ENCODE assay signal across 8 cellular contexts in the genomic region with DNA sequence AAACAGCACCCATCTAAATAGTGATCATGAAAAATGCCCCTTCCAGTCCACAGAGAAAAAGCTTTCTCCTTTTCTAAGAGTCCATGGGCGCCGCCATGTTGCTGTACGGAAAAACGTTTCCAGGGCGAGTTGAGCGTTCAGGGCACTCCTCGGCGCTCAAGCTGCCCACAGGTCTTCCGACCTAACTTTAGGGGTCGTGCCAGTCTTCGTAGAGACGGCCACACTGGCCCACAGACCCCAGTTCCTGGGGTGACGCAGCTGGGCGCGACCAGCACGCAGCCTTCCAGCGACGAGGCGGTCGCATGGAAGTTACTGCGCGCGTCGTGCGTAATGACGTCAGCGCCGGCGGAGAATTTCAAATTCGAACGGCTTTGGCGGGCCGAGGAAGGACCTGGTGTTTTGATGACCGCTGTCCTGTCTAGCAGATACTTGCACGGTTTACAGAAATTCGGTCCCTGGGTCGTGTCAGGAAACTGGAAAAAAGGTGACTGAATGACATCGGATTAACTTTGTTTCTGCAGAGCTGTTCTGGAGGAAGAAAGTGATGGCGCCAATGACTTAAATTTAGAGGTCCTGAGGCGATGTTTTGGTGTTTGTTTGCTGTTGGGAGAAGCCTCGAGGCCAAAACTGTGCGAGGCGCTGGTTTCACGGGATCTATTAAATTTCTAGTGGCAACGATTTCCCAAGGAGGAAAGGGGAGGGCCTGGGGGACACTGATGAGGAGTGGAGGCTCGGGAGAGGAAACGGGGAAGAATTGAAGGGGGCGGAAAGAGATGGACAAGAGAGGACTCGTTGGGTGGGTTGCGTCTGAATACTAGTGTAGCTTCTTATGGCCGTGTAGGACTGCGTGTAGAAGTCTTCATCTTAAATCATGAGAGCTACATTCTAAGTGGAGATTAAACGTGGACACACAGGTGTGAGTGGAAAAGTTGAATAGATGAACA. TPM values are rescaled to one million over a fixed set of nuclear protein-coding genes. Genes with fewer than 3 reads are reported as not detected.
DNase-seq lines count a peak whose midpoint lies in the region; ATAC-seq and TF ChIP-seq lines count a peak whose summit lies in the region.

A gene with protein sequence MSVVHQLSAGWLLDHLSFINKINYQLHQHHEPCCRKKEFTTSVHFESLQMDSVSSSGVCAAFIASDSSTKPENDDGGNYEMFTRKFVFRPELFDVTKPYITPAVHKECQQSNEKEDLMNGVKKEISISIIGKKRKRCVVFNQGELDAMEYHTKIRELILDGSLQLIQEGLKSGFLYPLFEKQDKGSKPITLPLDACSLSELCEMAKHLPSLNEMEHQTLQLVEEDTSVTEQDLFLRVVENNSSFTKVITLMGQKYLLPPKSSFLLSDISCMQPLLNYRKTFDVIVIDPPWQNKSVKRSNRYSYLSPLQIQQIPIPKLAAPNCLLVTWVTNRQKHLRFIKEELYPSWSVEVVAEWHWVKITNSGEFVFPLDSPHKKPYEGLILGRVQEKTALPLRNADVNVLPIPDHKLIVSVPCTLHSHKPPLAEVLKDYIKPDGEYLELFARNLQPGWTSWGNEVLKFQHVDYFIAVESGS (minus strand): TSS at position 306 of the 944 bp plus-strand sequence. CDS start 4,289 bp downstream, outside the sequence.
A gene (plus strand): TSS at position 358 of the 944 bp plus-strand sequence. CDS start 1,429 bp downstream, outside the sequence.

- H3K9me3 ChIP-seq in trophoblast cell (ENCODE audit: insufficient read depth, low read depth, low read length): no peaks in the 10 kb centered on the region
- H3K9me3 ChIP-seq in transverse colon: no peaks in the 10 kb centered on the region

- H3K14ac ChIP-seq in trophoblast cell (ENCODE audit: low read length): peak within 1 kb of the TSS; percentile 97

- peaks cover 50% of the 10 kb centered on the region for H3K36me3 Mint-ChIP-seq in activated naive CD8-positive, alpha-beta T cell treated with anti-CD3 and anti-CD28 coated beads, Interleukin-2, amount 50 U/mL, for 24 hours (ENCODE audit: low read depth)

- no peak within 1 kb of the TSS for H2BK12ac ChIP-seq in trophoblast cell (ENCODE audit: low read length)

- H2BK5ac ChIP-seq in trophoblast cell (ENCODE audit: low read depth, low read length, poor library complexity): peak within 1 kb of the TSS; percentile 99

- peak within 1 kb of the TSS; percentile 99 for H4K8ac ChIP-seq in trophoblast cell (ENCODE audit: low read depth, low read length)

- peak within 1 kb of the TSS; percentile 97 for H2BK120ac ChIP-seq in trophoblast cell (ENCODE audit: insufficient read depth, low read length, poor library complexity)

- peak within 1 kb of the TSS; percentile 52 for H3K4ac ChIP-seq in trophoblast cell (ENCODE audit: low read depth, low read length)

- H3K23ac ChIP-seq in trophoblast cell (ENCODE audit: low read length): no peak within 1 kb of the TSS

- TF ChIP-seq EP300 in transverse colon (IDR thresholded peaks at IDR 0.05; ENCODE audit: low read depth): no peak

- in situ Hi-C loops in transverse colon (cut with MboI; ENCODE audit: low pct_ligation_motif_present in 1 of 4, low pct_unique_long_range_greater_than_20kb in 1 of 4, low sequenced_read_pairs in 3 of 4): loop anchor here in 2 of 4 donors (10.0 to 25.0 kb wide), 2 partner anchors 83 to 1709 kb away; a partner anchor contains a TSS

- intact Hi-C loops in cardiac septum (cut with DNase I) (loop anchor here (5.0 kb wide), 1 partner anchor 86 kb away; a partner anchor contains a TSS), transverse colon (cut with DNase I; ENCODE audit: low total_unique reads) (loop anchor here (10.0 kb wide), 1 partner anchor 83 kb away; a partner anchor contains a TSS)

- H3K36me3 ChIP-seq in trophoblast cell (ENCODE audit: control insufficient read depth in 1 of 2, insufficient read depth in 2 of 2, low read length in 2 of 2) (peaks cover 8 to 10% of the 10 kb centered on the region in 2 experiments), transverse colon (peaks cover 0 to 1% (median 0%) of the 10 kb centered on the region in 4 donors)

- H3K4me1 ChIP-seq in trophoblast cell (ENCODE audit: control insufficient read depth in 1 of 2, insufficient read depth in 2 of 2, low read length in 2 of 2) (peaks cover 2 to 4% of the 10 kb centered on the region in 2 experiments), transverse colon (peaks cover 8 to 39% (median 15%) of the 10 kb centered on the region in 4 donors)

- H3K4me3 Mint-ChIP-seq in activated naive CD8-positive, alpha-beta T cell treated with anti-CD3 and anti-CD28 coated beads, Interleukin-2, amount 50 U/mL, for 24 hours: peak within 1 kb of the TSS; percentile 99

- peak; percentile 68 for DNase-seq in GM12864 (ENCODE audit: low read depth)
- peak; percentile 86 for DNase-seq in NCI-H1048 (lab: John Stamatoyannopoulos, UW)
- DNase-seq in SW480 (ENCODE audit: low spot score): peak; percentile 83
- peak; percentile 89 for DNase-seq in activated naive CD8-positive, alpha-beta T cell treated with anti-CD3 and anti-CD28 coated beads, Interleukin-2, amount 50 U/mL, for 24 hours
- DNase-seq in cardiac septum (ENCODE audit: low spot score): peak; percentile 94
- peak; percentile 87 to 96 for DNase-seq in trophoblast cell
- peak; percentile 89 for DNase-seq in transverse colon

- no peaks in the 10 kb centered on the region for H3K9me3 Mint-ChIP-seq in activated naive CD8-positive, alpha-beta T cell treated with anti-CD3 and anti-CD28 coated beads, Interleukin-2, amount 50 U/mL, for 24 hours

- H3K9ac ChIP-seq in trophoblast cell (ENCODE audit: low read length): peak within 1 kb of the TSS; percentile 94

- no CpG with 5 or more reads among the region's 53 CpGs for WGBS in trophoblast cell (ENCODE audit: extremely low coverage, insufficient coverage, insufficient read length)
- 0% methylated on average over 11 to 53 of the region's 53 CpGs for WGBS in transverse colon (ENCODE audit: low coverage in 1 of 2), 2 donors

- no peaks in the 10 kb centered on the region for H3K27me3 Mint-ChIP-seq in activated naive CD8-positive, alpha-beta T cell treated with anti-CD3 and anti-CD28 coated beads, Interleukin-2, amount 50 U/mL, for 24 hours

- no peak within 1 kb of the TSS for H2AK5ac ChIP-seq in trophoblast cell (ENCODE audit: low read length)

- peak within 1 kb of the TSS; percentile 95 for H3K27ac ChIP-seq in trophoblast cell (ENCODE audit: low read depth, low read length)
- H3K27ac ChIP-seq in transverse colon: peak within 1 kb of the TSS; percentile 89 to 97 (median 92)

- peak within 1 kb of the TSS; percentile 75 for H3K4me3 ChIP-seq in GM12864 (ENCODE audit: low read depth, low read length)
- H3K4me3 ChIP-seq in trophoblast cell (ENCODE audit: low read depth, low read length): peak within 1 kb of the TSS; percentile 91
- H3K4me3 ChIP-seq in transverse colon: peak within 1 kb of the TSS; percentile 41 to 74 (median 62)

- H4K91ac ChIP-seq in trophoblast cell (ENCODE audit: low read depth, low read length): peak within 1 kb of the TSS; percentile 98

- peak within 1 kb of the TSS; percentile 99 for H4K12ac ChIP-seq in trophoblast cell (ENCODE audit: low read depth, low read length)

- H3K18ac ChIP-seq in trophoblast cell (ENCODE audit: low read length): peak within 1 kb of the TSS; percentile 99

- H3K27me3 ChIP-seq in trophoblast cell (ENCODE audit: insufficient read depth, low read length): no peaks in the 10 kb centered on the region
- H3K27me3 ChIP-seq in transverse colon: no peaks in the 10 kb centered on the region

- peak; percentile 70 for TF ChIP-seq POLR2A in transverse colon (IDR thresholded peaks at IDR 0.05)

- peak within 1 kb of the TSS; percentile 81 for H3K4me2 ChIP-seq in trophoblast cell (ENCODE audit: low read length)

- H3K4me1 Mint-ChIP-seq in activated naive CD8-positive, alpha-beta T cell treated with anti-CD3 and anti-CD28 coated beads, Interleukin-2, amount 50 U/mL, for 24 hours: peaks cover 51% of the 10 kb centered on the region

- H3K27ac Mint-ChIP-seq in activated naive CD8-positive, alpha-beta T cell treated with anti-CD3 and anti-CD28 coated beads, Interleukin-2, amount 50 U/mL, for 24 hours: peak within 1 kb of the TSS; percentile 98

- H3K79me1 ChIP-seq in trophoblast cell (ENCODE audit: low read length): peaks cover 9% of the 10 kb centered on the region

- peak within 1 kb of the TSS; percentile 98 for H2AFZ ChIP-seq in trophoblast cell (ENCODE audit: insufficient read depth, low read length, poor library complexity)

- TF ChIP-seq CTCF in GM12864 (IDR thresholded peaks at IDR 0.05; ENCODE audit: low read depth, low read length, missing control alignments) (no peak), transverse colon (IDR thresholded peaks at IDR 0.05) (no peak)

- ATAC-seq in HG02588 (IDR thresholded peaks at IDR 0.05; ENCODE audit: unreplicated experiment): peak; percentile 81
- ATAC-seq in activated naive CD8-positive, alpha-beta T cell treated with anti-CD3 and anti-CD28 coated beads, Interleukin-2, amount 50 U/mL, for 24 hours: peak; percentile 93

- H3K79me2 ChIP-seq in trophoblast cell (ENCODE audit: control insufficient read depth, insufficient read depth, low read length, poor library complexity): peaks cover 9% of the 10 kb centered on the region

RNA-seq across cellular contexts. Expression of the first gene that starts in this region (rescaled TPM):
- total RNA-seq in cardiac septum (7.0 TPM), transverse colon (10 to 100 TPM in 1 of 4 donors, 1 to 10 TPM in 3; 2.2 to 14.0 (median 5.4) TPM)
- 7.5 and 8.0 TPM in 2 replicates for polyA plus RNA-seq in trophoblast cell (2013)

RNA-seq across cellular contexts. Expression of the second gene that starts in this region (rescaled TPM):
- total RNA-seq in cardiac septum (0.57 TPM), transverse colon (1 to 10 TPM in 2 of 4 donors, under 1 TPM in 1, not detected in 1; 0.96 to 1.9 (median 1.6) TPM)
- 20.3 and 21.3 TPM in 2 replicates for polyA plus RNA-seq in trophoblast cell (2013)

Comparison
In these comparisons a context has a peak if more than half of its experiments do, and no peak if none do; other contexts are left out.
1. Peak in every context shown above with its lines: DNase-seq, ATAC-seq, H3K4me3 ChIP-seq and H3K27ac ChIP-seq.